17 cellular contexts compared by ENCODE assay signal in genomic region chr4:1465173-1466033, GRCh38. TPM values are rescaled to one million over a fixed set of nuclear protein-coding genes. Genes with fewer than 3 reads are reported as not detected.
"Had no signal": no experiment of that assay in that cellular context is flagged by ENCODE, and none has a peak within 500 bp of the region (broad histone marks: within the 10 kb centered on the region; RNA-seq: fewer than 3 reads in every experiment).

No MANE protein-coding gene starts in this region.

- H3K4me1 Mint-ChIP-seq: activated naive CD8-positive, alpha-beta T cell treated with anti-CD3 and anti-CD28 coated beads for 36 hours; stimulated activated memory B cell treated with anti-CD40 and anti-IgM and Interleukin-4, amounts not matched to agents 10 μg/mL and 1 μg/mL and 100 μg/mL, for 72 hours had no signal

- H3K9me3 ChIP-seq: esophagus muscularis mucosa, upper lobe of left lung had no signal

- H3K27ac ChIP-seq: brain microvascular endothelial cell, esophagus muscularis mucosa, parathyroid adenoma, upper lobe of left lung had no signal

- H3K4me1 ChIP-seq: esophagus muscularis mucosa, parathyroid adenoma, upper lobe of left lung had no signal

- ATAC-seq: activated T-cell treated with anti-CD3 and anti-CD28 coated beads, Interleukin-2, amount 50 U/mL, for 72 hours; stimulated activated memory B cell treated with anti-CD40 and anti-IgM and Interleukin-4, amounts not matched to agents 10 μg/mL and 1 μg/mL and 100 μg/mL, for 72 hours had no signal

- H3K36me3 ChIP-seq: brain microvascular endothelial cell, esophagus muscularis mucosa, upper lobe of left lung had no signal

- H3K36me3 Mint-ChIP-seq: activated CD4-positive, alpha-beta memory T cell treated with anti-CD3 and anti-CD28 coated beads for 36 hours; activated naive CD8-positive, alpha-beta T cell treated with anti-CD3 and anti-CD28 coated beads for 36 hours; stimulated activated memory B cell treated with anti-CD40 and anti-IgM and Interleukin-4, amounts not matched to agents 10 μg/mL and 1 μg/mL and 100 μg/mL, for 72 hours had no signal

- H3K4me3 Mint-ChIP-seq: activated CD4-positive, alpha-beta memory T cell treated with anti-CD3 and anti-CD28 coated beads for 36 hours; activated naive CD8-positive, alpha-beta T cell treated with anti-CD3 and anti-CD28 coated beads for 36 hours; activated T-cell treated with anti-CD3 and anti-CD28 coated beads, Interleukin-2, amount 50 U/mL, for 72 hours; neural crest cell; stimulated activated memory B cell treated with anti-CD40 and anti-IgM and Interleukin-4, amounts not matched to agents 10 μg/mL and 1 μg/mL and 100 μg/mL, for 72 hours had no signal

- H3K4me3 ChIP-seq: esophagus muscularis mucosa, upper lobe of left lung had no signal

- DNase-seq: activated CD4-positive, alpha-beta memory T cell treated with anti-CD3 and anti-CD28 coated beads for 36 hours; activated CD4-positive, alpha-beta T cell treated with anti-CD3 and anti-CD28 coated beads for 1 hour; activated gamma-delta T cell treated with Interleukin-2 at 50 U/mL for 16 hours; activated naive CD8-positive, alpha-beta T cell treated with anti-CD3 and anti-CD28 coated beads for 36 hours; activated T-cell treated with anti-CD3 and anti-CD28 coated beads, Interleukin-2, amount 50 U/mL, for 72 hours; brain microvascular endothelial cell; cerebellar nuclear complex; glutamatergic neuron; mesenchymal stem cell; small intestine; substantia nigra had no signal

- H3K27ac Mint-ChIP-seq: activated CD4-positive, alpha-beta memory T cell treated with anti-CD3 and anti-CD28 coated beads for 36 hours; activated naive CD8-positive, alpha-beta T cell treated with anti-CD3 and anti-CD28 coated beads for 36 hours; activated T-cell treated with anti-CD3 and anti-CD28 coated beads, Interleukin-2, amount 50 U/mL, for 72 hours; stimulated activated memory B cell treated with anti-CD40 and anti-IgM and Interleukin-4, amounts not matched to agents 10 μg/mL and 1 μg/mL and 100 μg/mL, for 72 hours had no signal

RNA-seq across cellular contexts. Expression of gene NKX1-1, which starts 59.2 kb away (rescaled TPM):
- total RNA-seq: activated CD4-positive, alpha-beta memory T cell treated with anti-CD3 and anti-CD28 coated beads for 36 hours; activated naive CD8-positive, alpha-beta T cell treated with anti-CD3 and anti-CD28 coated beads for 36 hours; activated T-cell treated with anti-CD3 and anti-CD28 coated beads, Interleukin-2, amount 50 U/mL, for 72 hours; esophagus muscularis mucosa; fibroblast of villous mesenchyme; neural crest cell; upper lobe of left lung had no signal
